In the genomic region with DNA sequence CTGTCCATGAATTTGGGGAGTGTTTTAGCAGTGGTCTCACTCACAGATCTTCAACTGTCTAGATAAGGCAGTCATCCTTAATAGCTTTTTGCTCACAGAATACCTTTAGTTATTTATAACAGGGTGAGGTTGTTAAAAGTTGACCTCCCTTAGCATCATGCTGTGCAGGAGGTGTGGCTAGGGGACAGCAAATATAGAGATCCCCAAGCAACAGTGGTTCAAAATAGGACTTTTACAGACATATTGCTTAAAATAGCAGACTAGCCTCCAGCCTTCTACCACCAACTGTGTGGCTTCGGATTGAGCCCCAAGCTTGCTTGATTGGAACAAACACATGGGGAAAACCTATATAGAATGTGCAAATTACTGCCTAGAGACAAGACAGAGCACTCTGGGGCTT, we compare ENCODE assay signal across 32 cellular contexts.
"Had no signal": no experiment of that assay in that cellular context is flagged by ENCODE, and none has a peak within 500 bp of the region (broad histone marks: within the 10 kb centered on the region; RNA-seq: fewer than 3 reads in every experiment).

No MANE protein-coding gene starts in this region.

- H3K27ac Mint-ChIP-seq: activated B cell treated with CpG ODN at 0.5 μM for 24 hours; activated CD8-positive, alpha-beta T cell treated with anti-CD3 and anti-CD28 coated beads for 36 hours; activated naive CD8-positive, alpha-beta T cell; activated T-helper 17 cell treated with anti-CD3 and anti-CD28 coated beads, Interleukin-2, amount 50 U/mL, for 72 hours; effector memory CD8-positive, alpha-beta T cell; T-helper 17 cell; T-helper 2 cell treated with Interferon-gamma antibody and Interleukin-4, amounts not matched to agents 5 μg/mL and 100 μg/mL, for 36 hours had no signal

- H3K27me3 Mint-ChIP-seq: activated B cell treated with CpG ODN at 0.5 μM for 24 hours; activated CD8-positive, alpha-beta T cell treated with anti-CD3 and anti-CD28 coated beads for 36 hours; activated naive CD8-positive, alpha-beta T cell; activated T-helper 17 cell treated with anti-CD3 and anti-CD28 coated beads, Interleukin-2, amount 50 U/mL, for 72 hours; central memory CD8-positive, alpha-beta T cell; effector memory CD8-positive, alpha-beta T cell; T-helper 17 cell had no signal

- H3K36me3 Mint-ChIP-seq: activated naive CD8-positive, alpha-beta T cell had no signal

- ATAC-seq: activated CD4-positive, CD25-positive, alpha-beta regulatory T cell treated with anti-CD3 and anti-CD28 coated beads, Interleukin-2, amount 50 U/mL, for 24 hours; activated CD8-positive, alpha-beta T cell treated with anti-CD3 and anti-CD28 coated beads for 36 hours; activated T-cell treated with anti-CD3 and anti-CD28 coated beads, Interleukin-2, amount 50 U/mL, for 4 hours; activated T-helper 17 cell treated with anti-CD3 and anti-CD28 coated beads, Interleukin-2, amount 50 U/mL, for 72 hours; effector memory CD8-positive, alpha-beta T cell; gastroesophageal sphincter; T-helper 17 cell had no signal

- DNase-seq: activated B cell treated with CpG ODN at 0.5 μM for 24 hours; activated CD4-positive, alpha-beta T cell treated with anti-CD3 and anti-CD28 coated beads for 48 hours; activated CD4-positive, alpha-beta T cell treated with anti-CD3 and anti-CD28 coated beads, Interleukin-2, amount 50 U/mL, for 1 hour; activated CD4-positive, alpha-beta T cell treated with anti-CD3 and anti-CD28 coated beads, Interleukin-2, amount 50 U/mL, for 48 hours; activated CD8-positive, alpha-beta memory T cell treated with anti-CD3 and anti-CD28 coated beads for 24 hours; activated CD8-positive, alpha-beta T cell treated with anti-CD3 and anti-CD28 coated beads for 36 hours; activated effector memory CD4-positive, alpha-beta T cell treated with Interleukin-2 at 50 U/mL for 16 hours; activated gamma-delta T cell treated with Interleukin-2 at 50 U/mL for 16 hours; activated naive CD4-positive, alpha-beta T cell treated with anti-CD3 and anti-CD28 coated beads, Interleukin-2, amount 50 U/mL, for 16 hours; activated naive CD4-positive, alpha-beta T cell treated with Interleukin-2 at 50 U/mL for 16 hours; activated T-cell treated with anti-CD3 and anti-CD28 coated beads, Interleukin-2, amount 50 U/mL, for 4 hours; amniotic stem cell; anterior cingulate cortex; brain microvascular endothelial cell; cortex of kidney; dermis blood vessel endothelial cell; effector CD4-positive, alpha-beta T cell; effector memory CD8-positive, alpha-beta T cell; erythroblast; foreskin melanocyte; head of caudate nucleus; T-helper 1 cell; T-helper 17 cell; T1000; WERI-Rb-1 had no signal

- H3K4me1 Mint-ChIP-seq: activated B cell treated with CpG ODN at 0.5 μM for 24 hours; activated T-helper 17 cell treated with anti-CD3 and anti-CD28 coated beads, Interleukin-2, amount 50 U/mL, for 72 hours; central memory CD8-positive, alpha-beta T cell; T-helper 17 cell had no signal

- H3K4me3 ChIP-seq: esophagus muscularis mucosa, gastroesophageal sphincter had no signal

- H3K4me3 Mint-ChIP-seq: activated B cell treated with CpG ODN at 0.5 μM for 24 hours; activated CD8-positive, alpha-beta T cell treated with anti-CD3 and anti-CD28 coated beads for 36 hours; activated naive CD8-positive, alpha-beta T cell; activated T-cell treated with anti-CD3 and anti-CD28 coated beads, Interleukin-2, amount 50 U/mL, for 4 hours; activated T-helper 17 cell treated with anti-CD3 and anti-CD28 coated beads, Interleukin-2, amount 50 U/mL, for 72 hours; central memory CD8-positive, alpha-beta T cell; effector memory CD8-positive, alpha-beta T cell; T-helper 17 cell; T-helper 2 cell treated with Interferon-gamma antibody and Interleukin-4, amounts not matched to agents 5 μg/mL and 100 μg/mL, for 36 hours had no signal
